Comparison of ENCODE assay signal across 13 cellular contexts in genomic region chr3:50950591-50950990, GRCh38.
DNase-seq lines count a peak whose midpoint lies in the region; ATAC-seq and TF ChIP-seq lines count a peak whose summit lies in the region.
"Had no signal": no experiment of that assay in that cellular context is flagged by ENCODE, and none has a peak within 500 bp of the region (broad histone marks: within the 10 kb centered on the region; RNA-seq: fewer than 3 reads in every experiment).

No MANE protein-coding gene starts in this region.

- H3K4me1 ChIP-seq in BLaER1 (no peaks in the 10 kb centered on the region), OCI-LY3 (ENCODE audit: low read length) (peaks cover 11% of the 10 kb centered on the region), fibroblast of lung (ENCODE audit: control insufficient read depth, extremely low read depth, insufficient read depth, low read length) (no peaks in the 10 kb centered on the region)

- no peak overlapping the region for H3K9ac ChIP-seq in BLaER1
- H3K9ac ChIP-seq in OCI-LY3 (ENCODE audit: low read length): peak overlapping the region; percentile 16
- no peak overlapping the region for H3K9ac ChIP-seq in fibroblast of lung (ENCODE audit: insufficient read depth, low read length)

- H3K79me2 ChIP-seq in OCI-LY3 (ENCODE audit: low read length) (no peaks in the 10 kb centered on the region), fibroblast of lung (ENCODE audit: control insufficient read depth, insufficient read depth, low read length) (no peaks in the 10 kb centered on the region)

- H2AFZ ChIP-seq in OCI-LY3 (ENCODE audit: low read depth, low read length): peak overlapping the region; percentile 77
- peak overlapping the region; percentile 64 for H2AFZ ChIP-seq in fibroblast of lung (ENCODE audit: low read length)

- H3K27me3 ChIP-seq in BLaER1 (no peaks in the 10 kb centered on the region), OCI-LY3 (ENCODE audit: low read depth, low read length) (no peaks in the 10 kb centered on the region), fibroblast of lung (ENCODE audit: control insufficient read depth, insufficient read depth, low read length) (no peaks in the 10 kb centered on the region)

- H3K4me3 ChIP-seq in BLaER1: no peak overlapping the region
- H3K4me3 ChIP-seq in GM12865 (ENCODE audit: low read depth, low read length): peak overlapping the region; percentile 49
- peak overlapping the region; percentile 61 for H3K4me3 ChIP-seq in OCI-LY3 (ENCODE audit: low read length)
- H3K4me3 ChIP-seq in fibroblast of lung (replicated peaks in 1 of 4; ENCODE audit: control extremely low read depth in 1 of 4, insufficient read depth in 1 of 4, low read depth in 3 of 4, low read length in 4 of 4): peak overlapping the region in 3 of 4 experiments; percentile 35 to 45 (median 35)

- H3K4me2 ChIP-seq in BLaER1 (peak overlapping the region; percentile 53), OCI-LY3 (ENCODE audit: low read length) (peak overlapping the region; percentile 61), fibroblast of lung (ENCODE audit: extremely low read depth, insufficient read depth, low read length) (peak overlapping the region; percentile 15)

- H3K36me3 ChIP-seq in BLaER1 (no peaks in the 10 kb centered on the region), OCI-LY3 (replicated peaks; ENCODE audit: low read depth, low read length) (no peaks in the 10 kb centered on the region), fibroblast of lung (ENCODE audit: control insufficient read depth, insufficient read depth, low read length) (no peaks in the 10 kb centered on the region)

- H4K20me1 ChIP-seq in BLaER1 (no peaks in the 10 kb centered on the region), OCI-LY3 (ENCODE audit: insufficient read depth, low read length) (no peaks in the 10 kb centered on the region), fibroblast of lung (ENCODE audit: control insufficient read depth, extremely low read depth, insufficient read depth, low read length) (no peaks in the 10 kb centered on the region)

- DNase-seq in GM12865 (ENCODE audit: low read depth) (peak; percentile 11), fibroblast of lung (ENCODE audit: low read depth in 2 of 2) (no peak), cortex of kidney (lab: John Stamatoyannopoulos, UW) (no peak), activated gamma-delta T cell treated with Interleukin-2 at 50 U/mL for 16 hours (no peak), C1 segment of cervical spinal cord (lab: John Stamatoyannopoulos, UW) (no peak)
- DNase-seq: amniotic stem cell, NCI-H69, nucleus accumbens, SIG-M5 had no signal

- no peaks in the 10 kb centered on the region for H3K9me3 ChIP-seq in BLaER1
- no peaks in the 10 kb centered on the region for H3K9me3 ChIP-seq in OCI-LY3 (ENCODE audit: insufficient read depth, low read length)
- no peaks in the 10 kb centered on the region for H3K9me3 ChIP-seq in fibroblast of lung (ENCODE audit: control insufficient read depth, insufficient read depth, low read depth, low read length)

- no peak for ATAC-seq in GM19452 (IDR thresholded peaks at IDR 0.05; ENCODE audit: unreplicated experiment)
- ATAC-seq: activated CD4-positive, CD25-positive, alpha-beta regulatory T cell treated with anti-CD3 and anti-CD28 coated beads, Interleukin-2, amount 50 U/mL, for 24 hours had no signal

- TF ChIP-seq CTCF in GM12865 (IDR thresholded peaks at IDR 0.05; ENCODE audit: insufficient read depth, low read depth, low read length, missing control alignments): no peak
- TF ChIP-seq CTCF in OCI-LY3 (IDR thresholded peaks at IDR 0.05; ENCODE audit: low read depth, low read length): no peak
- no peak for TF ChIP-seq CTCF in fibroblast of lung (conservative IDR thresholded peaks at IDR 0.05 in 1 of 2, IDR thresholded peaks at IDR 0.05 in 1 of 2; ENCODE audit: low read depth in 1 of 2, low read length in 2 of 2)

- H3K27ac ChIP-seq in BLaER1: no peak overlapping the region
- H3K27ac ChIP-seq in OCI-LY3 (ENCODE audit: low read length): no peak overlapping the region
- no peak overlapping the region for H3K27ac ChIP-seq in fibroblast of lung (ENCODE audit: insufficient read depth, low read length)
